ENCODE assay signal across 22 cellular contexts in the genomic region with DNA sequence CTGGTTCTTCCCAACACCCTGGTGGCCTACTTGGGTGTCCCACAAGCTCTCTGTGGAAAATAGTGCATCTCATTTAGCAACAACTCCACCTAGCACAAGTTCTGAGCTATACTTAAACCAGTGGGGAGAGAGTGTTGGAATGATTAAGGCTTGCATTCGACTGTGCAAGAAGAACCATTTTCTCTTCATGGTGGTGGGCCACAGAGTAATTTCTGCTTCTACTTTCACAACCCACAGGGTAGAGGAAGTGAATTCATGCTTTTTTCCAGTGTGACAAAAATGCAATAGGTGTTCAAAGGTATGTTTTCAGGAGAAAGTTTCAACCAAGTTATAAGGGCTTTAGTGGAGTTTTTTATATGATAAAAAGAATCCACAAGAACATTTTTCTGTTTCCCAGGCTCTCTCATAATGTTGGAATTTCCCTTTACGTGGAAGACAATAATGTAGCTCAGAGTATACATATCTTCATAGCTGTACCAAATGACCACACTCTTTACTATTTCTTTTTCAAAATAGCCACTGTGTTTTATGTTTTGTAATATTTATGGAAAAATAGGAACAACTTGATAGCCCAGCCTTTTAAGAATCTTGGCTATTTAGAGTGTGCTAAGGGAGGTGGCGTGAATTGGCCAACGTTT.
DNase-seq lines count a peak whose midpoint lies in the region; ATAC-seq and TF ChIP-seq lines count a peak whose summit lies in the region.
"Had no signal": no experiment of that assay in that cellular context is flagged by ENCODE, and none has a peak within 500 bp of the region (broad histone marks: within the 10 kb centered on the region; RNA-seq: fewer than 3 reads in every experiment).

No MANE protein-coding gene starts in this region.

- H3K27me3 Mint-ChIP-seq in WTC11 (ENCODE audit: low read depth) = no peaks in the 10 kb centered on the region

- TF ChIP-seq POLR2A in upper lobe of left lung (IDR thresholded peaks at IDR 0.05) = no peak

- WGBS in upper lobe of left lung, 2 donors = 84 to 86% methylated on average over 4 of the region's 4 CpGs

- no peak overlapping the region for H3K27ac ChIP-seq in upper lobe of left lung
- H3K27ac ChIP-seq: 22Rv1, BLaER1, gastroesophageal sphincter, parathyroid adenoma, thyroid gland had no signal

- no peak overlapping the region for H3K27ac Mint-ChIP-seq in WTC11
- H3K27ac Mint-ChIP-seq: T-helper 1 cell treated with Interleukin-12 subunit alpha and Interleukin-12 subunit beta and Interleukin-4 antibody, amounts not matched to agents 30 μg/mL and 1 μg/mL, for 36 hours had no signal

- DNase-seq in NOMO-1 (lab: John Stamatoyannopoulos, UW; ENCODE audit: unreplicated experiment in 2 of 2) = peak; percentile 4 to 23
- no peak for DNase-seq in NOMO-1 treated with dmso at 0.1 percent for 144 hours (lab: John Stamatoyannopoulos, UW; ENCODE audit: unreplicated experiment)
- peak; percentile 30 for DNase-seq in amniotic stem cell (lab: John Stamatoyannopoulos, UW)
- no peak for DNase-seq in upper lobe of left lung
- DNase-seq in glomerular visceral epithelial cell (ENCODE audit: extremely low spot score) = no peak
- DNase-seq in WTC11 (ENCODE audit: low spot score) = no peak
- no peak for DNase-seq in left colon
- DNase-seq: activated CD4-positive, CD25-positive, alpha-beta regulatory T cell; amygdala; NCI-H146; NCI-H345; small intestine; thyroid gland had no signal

- peak; percentile 83 for ATAC-seq in HG02852 (IDR thresholded peaks at IDR 0.05; ENCODE audit: unreplicated experiment)
- ATAC-seq in upper lobe of left lung (ENCODE audit: low FRiP score in 2 of 2) = no peak
- ATAC-seq in WTC11 = no peak
- no peak for ATAC-seq in left colon
- ATAC-seq: gastroesophageal sphincter, Right ventricle myocardium inferior had no signal

- H3K36me3 ChIP-seq in upper lobe of left lung = no peaks in the 10 kb centered on the region
- H3K36me3 ChIP-seq: BLaER1, gastroesophageal sphincter, HAP-1, thyroid gland had no signal

- intact Hi-C loops in left colon (cut with DNase I, micrococcal nuclease) = no loop called here

- CTCF ChIA-PET in WTC11 (lab: Charles Lee) = no interaction called here

- H3K4me1 Mint-ChIP-seq in WTC11 = peaks cover 9% of the 10 kb centered on the region; the same call in 1 of the 2 replicates

- peaks cover 0 to 4% (median 0%) of the 10 kb centered on the region in 4 donors for H3K4me1 ChIP-seq in upper lobe of left lung
- H3K4me1 ChIP-seq: HAP-1, parathyroid adenoma, thyroid gland had no signal

- TF ChIP-seq EP300 in upper lobe of left lung (IDR thresholded peaks at IDR 0.05) = no peak

- H3K9me3 ChIP-seq in upper lobe of left lung = no peaks in the 10 kb centered on the region
- H3K9me3 ChIP-seq: BLaER1, gastroesophageal sphincter, HAP-1, thyroid gland had no signal

- no peaks in the 10 kb centered on the region for H3K27me3 ChIP-seq in upper lobe of left lung
- H3K27me3 ChIP-seq: BLaER1, gastroesophageal sphincter, thyroid gland had no signal

- no peak overlapping the region for H3K4me3 Mint-ChIP-seq in WTC11
- H3K4me3 Mint-ChIP-seq: T-helper 1 cell treated with Interleukin-12 subunit alpha and Interleukin-12 subunit beta and Interleukin-4 antibody, amounts not matched to agents 30 μg/mL and 1 μg/mL, for 36 hours had no signal

- H3K4me3 ChIP-seq in upper lobe of left lung = no peak overlapping the region
- H3K4me3 ChIP-seq: BLaER1, gastroesophageal sphincter, HAP-1, lung, thyroid gland had no signal

- TF ChIP-seq CTCF in upper lobe of left lung (IDR thresholded peaks at IDR 0.05) (no peak), WTC11 (IDR thresholded peaks at IDR 0.05) (no peak)

- no peaks in the 10 kb centered on the region for H3K36me3 Mint-ChIP-seq in WTC11

- no peaks in the 10 kb centered on the region for H3K9me3 Mint-ChIP-seq in WTC11
- H3K9me3 Mint-ChIP-seq: T-helper 1 cell treated with Interleukin-12 subunit alpha and Interleukin-12 subunit beta and Interleukin-4 antibody, amounts not matched to agents 30 μg/mL and 1 μg/mL, for 36 hours had no signal

- POLR2A ChIA-PET in WTC11 (lab: Charles Lee) = no interaction called here

TF ChIP-seq in WTC11, 78 proteins besides CTCF, POLR2A, EP300 and RAD21:
- TF ChIP-seq NR3C1 (CRISPR knock-in tag; conservative IDR thresholded peaks at IDR 0.05; ENCODE audit: low read depth) (no peak), MLX (CRISPR knock-in tag; IDR thresholded peaks at IDR 0.05) (no peak), SMAD3 (CRISPR knock-in tag; IDR thresholded peaks at IDR 0.05; ENCODE audit: borderline replicate concordance) (no peak), ZNF423 (CRISPR knock-in tag; IDR thresholded peaks at IDR 0.05) (no peak), ATF2 (CRISPR knock-in tag; IDR thresholded peaks at IDR 0.05; ENCODE audit: borderline replicate concordance, low read depth) (no peak), ZNF671 (CRISPR knock-in tag; IDR thresholded peaks at IDR 0.05) (no peak)
TF ChIP-seq in WTC11: peak in this region for 0.

Comparison
In these comparisons a context has a peak if more than half of its experiments do, and no peak if none do; other contexts are left out.
1. DNase-seq: peak in NOMO-1 (2 of 2) and amniotic stem cell (single experiment); none in NOMO-1 treated with dmso at 0.1 percent for 144 hours (single experiment), upper lobe of left lung (0 of 2), glomerular visceral epithelial cell (single experiment), WTC11 (single experiment) and left colon (0 of 2).